In genomic region chr15:74787251-74788041, GRCh38 we compare ENCODE assay signal across 1 cellular context.
TF ChIP-seq lines count a peak whose summit lies in the region.

No MANE protein-coding gene starts in this region.

TF ChIP-seq in A549, 52 proteins besides CTCF, POLR2A, EP300 and RAD21:
- TF ChIP-seq HOXB5 (CRISPR knock-in tag; IDR thresholded peaks at IDR 0.05) (no peak), CEBPB (IDR thresholded peaks at IDR 0.05) (no peak), CBX8 (IDR thresholded peaks at IDR 0.05) (no peak), RCOR1 (IDR thresholded peaks at IDR 0.05; ENCODE audit: low read depth, low read length) (no peak), SREBF2 (IDR thresholded peaks at IDR 0.05) (no peak), NPAS2 (CRISPR knock-in tag; IDR thresholded peaks at IDR 0.05; ENCODE audit: borderline replicate concordance) (no peak), HMGXB4 (CRISPR knock-in tag; IDR thresholded peaks at IDR 0.05; ENCODE audit: borderline replicate concordance) (no peak), ATOH8 (CRISPR knock-in tag; IDR thresholded peaks at IDR 0.05; ENCODE audit: low read depth) (no peak), PBX3 (IDR thresholded peaks at IDR 0.05) (no peak), CHD2 (IDR thresholded peaks at IDR 0.05; ENCODE audit: low read length, partially characterized antibody) (no peak), NR3C1 (IDR thresholded peaks at IDR 0.05) (no peak), RFX5 (IDR thresholded peaks at IDR 0.05) (no peak), ESRRA (IDR thresholded peaks at IDR 0.05; ENCODE audit: borderline replicate concordance, low read length) (no peak), ZSCAN20 (CRISPR knock-in tag; IDR thresholded peaks at IDR 0.05) (no peak), POLR2AphosphoS2 (conservative IDR thresholded peaks at IDR 0.05; ENCODE audit: low read length) (no peak)
